Comparison of ENCODE assay signal across 1 cellular context in the genomic region with DNA sequence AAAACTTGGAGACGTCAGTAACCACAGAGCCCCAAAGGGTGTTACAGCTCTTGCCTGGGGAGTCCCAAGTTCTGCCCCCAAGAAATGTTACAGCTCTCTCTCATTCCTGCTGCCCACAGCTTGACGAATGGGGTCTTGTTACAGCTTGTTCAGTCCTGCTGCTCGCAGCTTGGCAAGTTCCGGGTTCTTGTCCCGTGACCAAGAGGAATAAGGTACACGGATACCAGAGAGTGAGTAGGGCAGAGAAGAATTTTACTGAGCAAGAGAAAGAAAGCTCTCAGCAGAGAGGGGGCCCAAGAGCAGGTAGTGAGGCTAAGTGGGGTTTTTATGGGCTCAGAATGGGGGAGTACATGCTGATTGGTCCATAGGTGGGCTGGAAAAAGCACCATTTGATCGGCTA.
A peak's percentile ranks its signal among the peaks of the same experiment; 100 is the strongest.
TF ChIP-seq lines count a peak whose summit lies in the region.

No MANE protein-coding gene starts in this region.

TF ChIP-seq in K562, 482 proteins besides CTCF, POLR2A, EP300 and RAD21:
- TF ChIP-seq, protein P1, sequence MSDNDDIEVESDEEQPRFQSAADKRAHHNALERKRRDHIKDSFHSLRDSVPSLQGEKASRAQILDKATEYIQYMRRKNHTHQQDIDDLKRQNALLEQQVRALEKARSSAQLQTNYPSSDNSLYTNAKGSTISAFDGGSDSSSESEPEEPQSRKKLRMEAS (CRISPR knock-in tag; IDR thresholded peaks at IDR 0.05), result no peak
- TF ChIP-seq PRPF4 (IDR thresholded peaks at IDR 0.05; ENCODE audit: insufficient read depth, low read depth, low read length, poor library complexity, severe bottlenecking) (no peak), ZFP36 (IDR thresholded peaks at IDR 0.05; ENCODE audit: low read depth, low read length, partially characterized antibody) (peak; percentile 60), ELF4 (CRISPR knock-in tag; IDR thresholded peaks at IDR 0.05) (no peak), ZNF124 (CRISPR knock-in tag; IDR thresholded peaks at IDR 0.05) (no peak), ZNF3 (CRISPR knock-in tag; IDR thresholded peaks at IDR 0.05) (no peak), ZBTB34 (CRISPR knock-in tag; IDR thresholded peaks at IDR 0.05) (no peak), LCOR (CRISPR knock-in tag; IDR thresholded peaks at IDR 0.05) (no peak), MEF2D (tag; conservative IDR thresholded peaks at IDR 0.05; ENCODE audit: low read depth) (no peak), CBX3 (IDR thresholded peaks at IDR 0.05; ENCODE audit: borderline replicate concordance in 1 of 2, low read length in 2 of 2) (peak in 1 of 2 experiments; percentile 45; a peak in 1 of 3 replicates)
- TF ChIP-seq, protein P2, sequence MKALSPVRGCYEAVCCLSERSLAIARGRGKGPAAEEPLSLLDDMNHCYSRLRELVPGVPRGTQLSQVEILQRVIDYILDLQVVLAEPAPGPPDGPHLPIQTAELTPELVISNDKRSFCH (CRISPR knock-in tag; IDR thresholded peaks at IDR 0.05), result no peak
- TF ChIP-seq, protein P2 (tag; IDR thresholded peaks at IDR 0.05), result no peak
